Comparison of ENCODE assay signal across 8 cellular contexts in genomic region chr16:21520134-21521047, GRCh38.
A peak's percentile ranks its signal among the peaks of the same experiment; 100 is the strongest.
DNase-seq lines count a peak whose midpoint lies in the region; ATAC-seq and TF ChIP-seq lines count a peak whose summit lies in the region.
"Not testable (repeated sequence)": the region's sequence is repeated elsewhere in the genome, so short reads cannot be mapped to it uniquely, and the experiment has no call there.

No MANE protein-coding gene starts in this region.

- peak; percentile 63 for ATAC-seq in HG03354 (IDR thresholded peaks at IDR 0.05; ENCODE audit: poor library complexity, severe bottlenecking, unreplicated experiment)

- DNase-seq in AML-193 (lab: John Stamatoyannopoulos, UW) (peak; percentile 86), NCI-H446 treated with DMSO at 0.1 percent for 48 hours (lab: John Stamatoyannopoulos, UW) (peak; percentile 61), cerebellum (ENCODE audit: low spot score) (peak; percentile 96)
- peak; percentile 92 for DNase-seq in activated CD4-positive, alpha-beta T cell treated with anti-CD3 and anti-CD28 coated beads for 1 hour
- DNase-seq in kidney epithelial cell (ENCODE audit: low read depth) = not testable (repeated sequence)
- DNase-seq in stimulated activated CD4-positive, alpha-beta T cell treated with anti-CD3 and anti-CD28 coated beads, Interleukin-15, amount 100 ng/mL, for 24 hours = peak; percentile 99

- TF ChIP-seq CTCF in kidney epithelial cell (IDR thresholded peaks at IDR 0.05; ENCODE audit: insufficient read depth, low read length, poor library complexity, severe bottlenecking) = not testable (repeated sequence)

- TF ChIP-seq POLR2A in GM19099 (IDR thresholded peaks at IDR 0.05; ENCODE audit: extremely low read depth, insufficient read length, low read depth) = peak; percentile 80

- H3K4me3 ChIP-seq in kidney epithelial cell (ENCODE audit: low read depth, low read length) = peak overlapping the region; percentile 49

- H3K36me3 ChIP-seq in kidney epithelial cell (ENCODE audit: control insufficient read depth, insufficient read depth, low read length) = not testable (repeated sequence)

- H3K27me3 ChIP-seq in kidney epithelial cell (ENCODE audit: control insufficient read depth, insufficient read depth, low read length) = not testable (repeated sequence)
